ENCODE assay signal across 15 cellular contexts in the genomic region with DNA sequence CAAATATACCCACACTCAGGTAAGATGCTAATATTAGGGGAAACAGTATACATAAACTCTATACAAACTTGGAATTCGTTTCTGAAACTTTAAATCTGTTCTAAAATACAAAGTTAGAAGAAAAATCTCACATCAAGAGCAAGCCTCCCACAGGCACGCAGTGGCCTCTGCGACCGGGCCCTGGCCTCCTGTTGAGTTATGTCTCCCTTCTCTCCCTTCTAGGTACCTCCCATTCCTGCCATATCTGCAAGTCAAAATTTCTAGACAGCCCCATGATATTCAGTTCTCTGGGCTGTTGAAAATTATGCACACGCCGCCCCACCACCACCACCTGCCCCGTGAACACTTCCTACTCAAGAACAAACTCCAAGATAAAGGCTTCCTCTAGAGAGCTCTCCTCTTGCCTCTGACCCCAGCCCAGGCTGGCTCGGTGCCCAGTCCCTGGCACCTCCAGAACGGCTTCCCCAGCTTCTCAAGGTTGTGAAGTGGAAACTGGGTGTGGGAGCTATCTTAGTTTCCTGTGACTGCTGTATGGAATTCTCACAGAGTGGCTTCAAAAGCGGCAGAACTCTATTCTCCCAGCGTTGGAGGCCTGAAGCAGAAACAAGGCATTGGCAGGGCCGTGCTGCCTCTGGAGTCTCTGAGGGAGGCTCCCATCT. TPM values are rescaled to one million over a fixed set of nuclear protein-coding genes. Genes with fewer than 3 reads are reported as not detected.
DNase-seq lines count a peak whose midpoint lies in the region; ATAC-seq, FAIRE-seq and TF ChIP-seq lines count a peak whose summit lies in the region.
"Had no signal": no experiment of that assay in that cellular context is flagged by ENCODE, and none has a peak within 500 bp of the region (broad histone marks: within the 10 kb centered on the region; RNA-seq: fewer than 3 reads in every experiment).

No MANE protein-coding gene starts in this region.

- no peak overlapping the region for H2BK5ac ChIP-seq in neuronal stem cell (ENCODE audit: low read length)

- H3K79me2 ChIP-seq in SK-N-SH (ENCODE audit: insufficient read depth) = no peaks in the 10 kb centered on the region

- H4K20me1 ChIP-seq in BLaER1 (no peaks in the 10 kb centered on the region), SK-N-SH (ENCODE audit: insufficient read depth) (no peaks in the 10 kb centered on the region)

- peak overlapping the region; percentile 8 for H3K18ac ChIP-seq in neuronal stem cell (ENCODE audit: low read length)

- H3K36me3 ChIP-seq in BLaER1 (no peaks in the 10 kb centered on the region), neuronal stem cell (replicated peaks in 1 of 2; ENCODE audit: control insufficient read depth in 2 of 2, insufficient read depth in 2 of 2, low read length in 2 of 2) (no peaks in the 10 kb centered on the region), SK-N-SH (replicated peaks in 1 of 2; ENCODE audit: control insufficient read depth in 1 of 2, insufficient read depth in 2 of 2, low read length in 1 of 2) (no peaks in the 10 kb centered on the region)
- H3K36me3 ChIP-seq: HAP-1 had no signal

- H3K4me1 Mint-ChIP-seq in activated B cell treated with CpG ODN at 0.5 μM for 24 hours = peaks cover 47% of the 10 kb centered on the region

- DNase-seq in DMS79 treated with DMSO at 0.1 percent for 48 hours (lab: John Stamatoyannopoulos, UW) (peak; percentile 95), activated B cell treated with CpG ODN at 0.5 μM for 24 hours (peak; percentile 14), neuronal stem cell (ENCODE audit: low spot score) (no peak), dedifferentiated amniotic fluid mesenchymal stem cell (ENCODE audit: extremely low spot score) (no peak), SK-N-SH (no peak), GM12891 (ENCODE audit: insufficient read length, low spot score) (no peak)
- DNase-seq: activated CD4-positive, alpha-beta T cell treated with anti-CD3 and anti-CD28 coated beads, Interleukin-2, amount 50 U/mL, for 1 hour; activated gamma-delta T cell; KG1; NCI-H1436; NCI-H526; nucleus accumbens had no signal

- no peak overlapping the region for H2BK15ac ChIP-seq in neuronal stem cell (ENCODE audit: low read length)

- no peak for TF ChIP-seq RAD21 in SK-N-SH (IDR thresholded peaks at IDR 0.05; ENCODE audit: low read length)

- ATAC-seq in activated B cell treated with CpG ODN at 0.5 μM for 24 hours (ENCODE audit: low read depth) = no peak

- H3K27ac ChIP-seq in BLaER1 (no peak overlapping the region), neuronal stem cell (replicated peaks; ENCODE audit: low read length) (no peak overlapping the region), SK-N-SH (ENCODE audit: low read depth in 2 of 2, low read length in 1 of 2) (no peak overlapping the region)

- no peak overlapping the region for H3K14ac ChIP-seq in neuronal stem cell (ENCODE audit: low read length)

- H3K23ac ChIP-seq in neuronal stem cell (ENCODE audit: low read depth, low read length, poor library complexity) = no peak overlapping the region

- CTCF ChIA-PET in activated B cell treated with CpG ODN at 0.5 μM for 24 hours (lab: Charles Lee) (no interaction called here), SK-N-SH (lab: Yijun Ruan, JAX) (interaction anchor here (0.8 kb wide), 1 partner anchor 28 kb away, joined by 4 read pairs; no protein-coding TSS in a partner anchor)

- no peak overlapping the region for H4K91ac ChIP-seq in neuronal stem cell (ENCODE audit: low read depth, low read length, poor library complexity)

- peaks cover 11% of the 10 kb centered on the region for H3K36me3 Mint-ChIP-seq in activated B cell treated with CpG ODN at 0.5 μM for 24 hours (ENCODE audit: low read depth)

- H3K4me3 ChIP-seq in BLaER1 = no peak overlapping the region
- H3K4me3 ChIP-seq in neuronal stem cell (ENCODE audit: low read length in 2 of 2) = no peak overlapping the region
- H3K4me3 ChIP-seq in SK-N-SH (ENCODE audit: low read depth in 2 of 2, low read length in 1 of 2) = no peak overlapping the region
- H3K4me3 ChIP-seq: HAP-1 had no signal

- no peaks in the 10 kb centered on the region for H3K9me2 ChIP-seq in SK-N-SH

- no peak for TF ChIP-seq EP300 in SK-N-SH (IDR thresholded peaks at IDR 0.05; ENCODE audit: borderline replicate concordance in 1 of 2, low read depth in 1 of 2, low read length in 1 of 2)

- no peaks in the 10 kb centered on the region for H3K9me3 Mint-ChIP-seq in activated B cell treated with CpG ODN at 0.5 μM for 24 hours
- H3K9me3 Mint-ChIP-seq: T-helper 1 cell treated with Interleukin-12 subunit alpha and Interleukin-12 subunit beta and Interleukin-4 antibody, amounts not matched to agents 30 μg/mL and 1 μg/mL, for 36 hours had no signal

- no peak overlapping the region for H3K4ac ChIP-seq in neuronal stem cell (ENCODE audit: low read length)

- peak overlapping the region; percentile 25 for H3K27ac Mint-ChIP-seq in activated B cell treated with CpG ODN at 0.5 μM for 24 hours
- H3K27ac Mint-ChIP-seq: T-helper 1 cell treated with Interleukin-12 subunit alpha and Interleukin-12 subunit beta and Interleukin-4 antibody, amounts not matched to agents 30 μg/mL and 1 μg/mL, for 36 hours had no signal

- H3K79me1 ChIP-seq in neuronal stem cell (ENCODE audit: low read depth, low read length) = no peaks in the 10 kb centered on the region

- no peak overlapping the region for H4K8ac ChIP-seq in neuronal stem cell (ENCODE audit: low read depth, low read length)

- intact Hi-C loops in activated B cell treated with CpG ODN at 0.5 μM for 24 hours (cut with micrococcal nuclease) = no loop called here

- H2BK12ac ChIP-seq in neuronal stem cell (ENCODE audit: low read length) = no peak overlapping the region

- WGBS in neuronal stem cell (ENCODE audit: extremely low coverage in 2 of 2, insufficient read length in 2 of 2, insufficient replicate concordance in 1 of 2), 2 donors = no CpG with 5 or more reads among the region's 12 CpGs
- WGBS in SK-N-SH (ENCODE audit: low lambda C conversion rate) = 74% methylated on average over 10 of the region's 12 CpGs

- POLR2A ChIA-PET in activated B cell treated with CpG ODN at 0.5 μM for 24 hours (lab: Charles Lee) = no interaction called here
- POLR2A ChIA-PET in SK-N-SH (lab: Yijun Ruan, JAX) = no interaction called here

- peak overlapping the region; percentile 57 for H3K4me3 Mint-ChIP-seq in activated B cell treated with CpG ODN at 0.5 μM for 24 hours
- H3K4me3 Mint-ChIP-seq: T-helper 1 cell treated with Interleukin-12 subunit alpha and Interleukin-12 subunit beta and Interleukin-4 antibody, amounts not matched to agents 30 μg/mL and 1 μg/mL, for 36 hours had no signal

- H3K9ac ChIP-seq in BLaER1 (no peak overlapping the region), neuronal stem cell (ENCODE audit: low read depth, low read length, poor library complexity) (no peak overlapping the region), SK-N-SH (no peak overlapping the region)

- H3K27me3 ChIP-seq in BLaER1 = no peaks in the 10 kb centered on the region
- peaks cover 0 to 27% (median 0%) of the 10 kb centered on the region in 3 experiments for H3K27me3 ChIP-seq in neuronal stem cell (ENCODE audit: control insufficient read depth in 3 of 3, insufficient read depth in 3 of 3, low read depth in 1 of 3, low read length in 3 of 3)
- no peaks in the 10 kb centered on the region for H3K27me3 ChIP-seq in SK-N-SH (ENCODE audit: insufficient read depth)

- H3K4me2 ChIP-seq in BLaER1 (peak overlapping the region; percentile 51), neuronal stem cell (ENCODE audit: insufficient read depth, low read length, poor library complexity, severe bottlenecking) (no peak overlapping the region), SK-N-SH (no peak overlapping the region)

- TF ChIP-seq CTCF in activated B cell treated with CpG ODN at 0.5 μM for 24 hours (IDR thresholded peaks at IDR 0.05) = no peak
- no peak for TF ChIP-seq CTCF in SK-N-SH (IDR thresholded peaks at IDR 0.05)

- H3F3A ChIP-seq in SK-N-SH (replicated peaks; ENCODE audit: insufficient read depth) = no peaks in the 10 kb centered on the region

- H3K4me1 ChIP-seq in BLaER1 (peaks cover 74% of the 10 kb centered on the region), neuronal stem cell (ENCODE audit: control insufficient read depth in 2 of 2, insufficient read depth in 1 of 2, low read depth in 1 of 2, low read length in 2 of 2) (peaks cover 0 to 9% of the 10 kb centered on the region in 2 donors), SK-N-SH (ENCODE audit: control insufficient read depth in 1 of 2, insufficient read depth in 2 of 2, low read depth in 1 of 2, low read length in 1 of 2) (peaks cover 0 to 28% of the 10 kb centered on the region in 2 experiments; a peak in 1 of 4 replicates)
- H3K4me1 ChIP-seq: HAP-1 had no signal

- no peak overlapping the region for H2AK5ac ChIP-seq in neuronal stem cell (ENCODE audit: low read depth, low read length)

- no peak for FAIRE-seq in GM12891 (lab: Jason Lieb, UNC)

- TF ChIP-seq POLR2A in GM12891 (IDR thresholded peaks at IDR 0.05; ENCODE audit: low read depth, low read length) = no peak

- no peak overlapping the region for H2AFZ ChIP-seq in neuronal stem cell (ENCODE audit: low read length)
- no peak overlapping the region for H2AFZ ChIP-seq in SK-N-SH (ENCODE audit: low read depth)

- H3K9me3 ChIP-seq in BLaER1 (no peaks in the 10 kb centered on the region), neuronal stem cell (replicated peaks in 1 of 2; ENCODE audit: control insufficient read depth in 2 of 2, insufficient read depth in 1 of 2, low read depth in 1 of 2, low read length in 2 of 2) (peaks cover 0 to 2% of the 10 kb centered on the region in 2 donors), SK-N-SH (no peaks in the 10 kb centered on the region)
- H3K9me3 ChIP-seq: HAP-1 had no signal

- H2BK120ac ChIP-seq in neuronal stem cell (ENCODE audit: low read depth, low read length) = no peak overlapping the region

- H3K27me3 Mint-ChIP-seq in activated B cell treated with CpG ODN at 0.5 μM for 24 hours = no peaks in the 10 kb centered on the region

TF ChIP-seq in SK-N-SH, 30 proteins besides CTCF, POLR2A, EP300 and RAD21 (continues in another document):
- TF ChIP-seq RFX5 (IDR thresholded peaks at IDR 0.05; ENCODE audit: low read length) (no peak), TAF1 (IDR thresholded peaks at IDR 0.05; ENCODE audit: borderline replicate concordance, low read depth, low read length) (no peak)

TF ChIP-seq in GM12891, 5 proteins besides CTCF, POLR2A, EP300 and RAD21:
- TF ChIP-seq PAX5 (IDR thresholded peaks at IDR 0.05; ENCODE audit: insufficient read depth, low read length, severe bottlenecking) = no peak
- TF ChIP-seq POU2F2 (IDR thresholded peaks at IDR 0.05; ENCODE audit: low read depth, low read length) = no peak
- TF ChIP-seq POLR2AphosphoS5 (IDR thresholded peaks at IDR 0.05; ENCODE audit: low read depth, low read length) = no peak
- no peak for TF ChIP-seq TAF1 (IDR thresholded peaks at IDR 0.05; ENCODE audit: low read depth, low read length)
- no peak for TF ChIP-seq SPI1 (IDR thresholded peaks at IDR 0.05; ENCODE audit: low read depth, low read length)

RNA-seq across cellular contexts. Expression of a gene that starts 37.7 kb away (rescaled TPM):
- 25.1 and 40.6 TPM in 2 replicates for total RNA-seq in activated B cell treated with CpG ODN at 0.5 μM for 24 hours
- polyA plus RNA-seq in neuronal stem cell (2013, experiment 1 of 2) = 23.6 TPM
- polyA plus RNA-seq in neuronal stem cell (2013, experiment 2 of 2) = 22.6 TPM
- polyA plus RNA-seq in SK-N-SH (2012; rRNA removed) = 19.9 and 24.9 TPM in 2 replicates
- 9.2 and 17.3 TPM in 2 replicates for polyA plus RNA-seq in SK-N-SH (2012; cell fraction: cytosol; rRNA removed)
- polyA plus RNA-seq in SK-N-SH (2012; cell fraction: nucleus; rRNA removed) = 55.4 and 62.4 TPM in 2 replicates
- 8.8 TPM for polyA plus RNA-seq in GM12891 (2012; ENCODE audit: low read depth, missing spikeins)

Comparison
In these comparisons a context has a peak if more than half of its experiments do, and no peak if none do; other contexts are left out.
1. DNase-seq: peak in DMS79 treated with DMSO at 0.1 percent for 48 hours (single experiment) and activated B cell treated with CpG ODN at 0.5 μM for 24 hours (single experiment); none in neuronal stem cell (single experiment), dedifferentiated amniotic fluid mesenchymal stem cell (single experiment), SK-N-SH (single experiment) and GM12891 (single experiment).